31 cellular contexts compared by ENCODE assay signal in genomic region chr7:54859545-54859944, GRCh38.
"Had no signal": no experiment of that assay in that cellular context is flagged by ENCODE, and none has a peak within 500 bp of the region (broad histone marks: within the 10 kb centered on the region; RNA-seq: fewer than 3 reads in every experiment).

No MANE protein-coding gene starts in this region.

- H3K27me3 ChIP-seq: ascending aorta, breast epithelium, cardiac muscle cell, colonic mucosa, esophagus muscularis mucosa, foreskin keratinocyte, heart left ventricle had no signal

- H3K9me3 ChIP-seq: ascending aorta, breast epithelium, colonic mucosa, esophagus muscularis mucosa, gastrocnemius medialis had no signal

- H3K4me3 ChIP-seq: ascending aorta, breast epithelium, cardiac muscle cell, colonic mucosa, esophagus muscularis mucosa, gastrocnemius medialis, heart left ventricle had no signal

- H3K4me1 ChIP-seq: ascending aorta, breast epithelium, colonic mucosa, esophagus muscularis mucosa, gastrocnemius medialis, heart left ventricle had no signal

- ATAC-seq: activated naive CD4-positive, alpha-beta T cell treated with anti-CD3 and anti-CD28 coated beads, Interleukin-2, amount 50 U/mL, for 72 hours; activated T-cell treated with anti-CD3 and anti-CD28 coated beads, Interleukin-2, amount 50 U/mL, for 72 hours; gastrocnemius medialis; heart left ventricle; WTC11 had no signal

- H3K27ac ChIP-seq: ascending aorta, breast epithelium, cardiac muscle cell, colonic mucosa, esophagus muscularis mucosa, foreskin keratinocyte, gastrocnemius medialis, heart left ventricle, VCaP had no signal

- DNase-seq: activated CD4-positive, alpha-beta memory T cell treated with anti-CD3 and anti-CD28 coated beads, Interleukin-2, amount 10 ng/mL, durations not matched to agents 7 days and 5 days; activated CD4-positive, alpha-beta T cell treated with anti-CD3 and anti-CD28 coated beads for 1 hour; activated CD4-positive, alpha-beta T cell treated with anti-CD3 and anti-CD28 coated beads for 4 hours; activated CD4-positive, alpha-beta T cell treated with anti-CD3 and anti-CD28 coated beads, Interleukin-2, amount 10 ng/mL, durations not matched to agents 7 days and 5 days; activated CD4-positive, alpha-beta T cell treated with anti-CD3 and anti-CD28 coated beads, Interleukin-2, amount 50 U/mL, for 4 hours; activated CD8-positive, alpha-beta memory T cell treated with anti-CD3 and anti-CD28 coated beads, Interleukin-2, amount 50 U/mL, for 48 hours; activated gamma-delta T cell; activated naive CD4-positive, alpha-beta T cell; activated naive CD4-positive, alpha-beta T cell treated with anti-CD3 and anti-CD28 coated beads, Interleukin-2, amount 10 ng/mL, durations not matched to agents 7 days and 5 days; activated naive CD8-positive, alpha-beta T cell treated with anti-CD3 and anti-CD28 coated beads, Interleukin-2, amount 10 ng/mL, durations not matched to agents 7 days and 5 days; activated T-cell treated with anti-CD3 and anti-CD28 coated beads for 4 hours; activated T-cell treated with anti-CD3 and anti-CD28 coated beads, Interleukin-2, amount 50 U/mL, for 24 hours; activated T-cell treated with anti-CD3 and anti-CD28 coated beads, Interleukin-2, amount 50 U/mL, for 72 hours; central memory CD4-positive, alpha-beta T cell; cerebellar nuclear complex; colonic mucosa; effector memory CD4-positive, alpha-beta T cell; endodermal cell; erythroblast; foreskin keratinocyte; gastrocnemius medialis; glutamatergic neuron; heart left ventricle; T-helper 2 cell had no signal

- H3K36me3 ChIP-seq: ascending aorta, breast epithelium, cardiac muscle cell, colonic mucosa, esophagus muscularis mucosa, gastrocnemius medialis, heart left ventricle had no signal
